In the genomic region with DNA sequence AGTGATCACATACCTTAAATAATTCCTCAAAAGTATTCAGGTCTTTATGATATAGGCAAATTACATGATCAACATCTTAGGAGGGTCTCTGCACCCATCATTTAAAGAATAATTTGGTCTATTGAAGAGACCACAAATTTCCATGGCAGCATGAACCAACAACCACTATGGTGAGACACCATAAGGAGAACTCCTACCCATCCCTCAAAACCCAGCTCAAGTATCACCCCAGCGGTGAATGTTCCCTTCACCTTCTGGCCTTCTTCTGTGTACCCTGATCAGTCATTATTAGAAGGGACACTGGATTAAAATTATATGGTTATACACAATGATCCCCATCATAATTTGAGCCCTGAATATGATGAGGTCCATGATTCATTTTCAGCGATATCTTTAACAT, we compare ENCODE assay signal across 26 cellular contexts.
"Had no signal": no experiment of that assay in that cellular context is flagged by ENCODE, and none has a peak within 500 bp of the region (broad histone marks: within the 10 kb centered on the region; RNA-seq: fewer than 3 reads in every experiment).

No MANE protein-coding gene starts in this region.

- H3K27ac ChIP-seq: stomach, suprapubic skin, testis, thoracic aorta, thyroid gland, tibial artery, tibial nerve, transverse colon, upper lobe of left lung, upper lobe of right lung, uterus, vagina had no signal

- ATAC-seq: stimulated activated effector memory CD8-positive, alpha-beta T cell treated with anti-CD3 and anti-CD28 coated beads, Interleukin-12 subunit alpha, Interleukin-12 subunit beta, amount 100 ng/mL, for 72 hours; stimulated activated memory B cell treated with anti-CD40 and anti-IgM and Interleukin-4, amounts not matched to agents 10 μg/mL and 1 μg/mL and 100 μg/mL, for 72 hours; stimulated activated naive B cell treated with anti-CD40 and anti-IgM and Interleukin-4, amounts not matched to agents 10 μg/mL and 1 μg/mL and 100 μg/mL, for 72 hours; stimulated activated naive CD8-positive, alpha-beta T cell treated with anti-CD3 and anti-CD28 coated beads, Interleukin-15, amount 100 ng/mL, for 72 hours; stimulated activated naive CD8-positive, alpha-beta T cell treated with anti-CD3 and anti-CD28 coated beads, Interleukin-15, Interleukin-2, amounts not matched to agents 100 U/mL and 50 U/mL, for 24 hours; upper lobe of right lung had no signal

- DNase-seq: stimulated activated CD4-positive, alpha-beta T cell treated with anti-CD3 and anti-CD28 coated beads, Interleukin-2, amount 100 ng/mL, for 48 hours; stimulated activated CD4-positive, alpha-beta T cell treated with anti-CD3 and anti-CD28 coated beads, Interleukin-4, amount 100 ng/mL, for 1 hour; stimulated activated CD4-positive, alpha-beta T cell treated with anti-CD3 and anti-CD28 coated beads, Interleukin-4, amount 100 ng/mL, for 24 hours; stimulated activated CD4-positive, alpha-beta T cell treated with anti-CD3 and anti-CD28 coated beads, Interleukin-4, amount 100 ng/mL, for 4 hours; stimulated activated CD8-positive, alpha-beta memory T cell treated with anti-CD3 and anti-CD28 coated beads, Interleukin-4, amount 100 ng/mL, for 48 hours; stimulated activated naive B cell treated with anti-CD40 and anti-IgM and Interleukin-4, amounts not matched to agents 10 μg/mL and 1 μg/mL and 100 μg/mL, for 72 hours; stimulated activated naive CD4-positive, alpha-beta T cell; stimulated activated naive CD4-positive, alpha-beta T cell treated with Interleukin-2 at 50 U/mL for 16 hours; stimulated activated naive CD8-positive, alpha-beta T cell treated with anti-CD3 and anti-CD28 coated beads, Interleukin-15, amount 100 ng/mL, for 72 hours; stimulated activated naive CD8-positive, alpha-beta T cell treated with anti-CD3 and anti-CD28 coated beads, Interleukin-15, Interleukin-2, amounts not matched to agents 100 U/mL and 50 U/mL, for 24 hours; stomach; substantia nigra; testis; thyroid gland; tibial artery; transverse colon; trophoblast cell; upper lobe of left lung; upper lobe of right lung; uterus had no signal

- H3K27me3 ChIP-seq: stomach, testis, transverse colon, upper lobe of left lung, upper lobe of right lung, uterus, vagina had no signal

- H3K9me3 ChIP-seq: stomach, suprapubic skin, testis, thoracic aorta, thyroid gland, tibial artery, tibial nerve, transverse colon, upper lobe of left lung, upper lobe of right lung, uterus, vagina had no signal

- H3K4me1 ChIP-seq: suprapubic skin, testis, tibial artery, tibial nerve, transverse colon, upper lobe of left lung, upper lobe of right lung, uterus, vagina had no signal

- H3K4me3 ChIP-seq: stomach, suprapubic skin, testis, thoracic aorta, thyroid gland, tibial artery, tibial nerve, transverse colon, upper lobe of left lung, upper lobe of right lung, uterus, vagina had no signal

- H3K36me3 ChIP-seq: stomach, suprapubic skin, thoracic aorta, thyroid gland, tibial artery, tibial nerve, transverse colon, upper lobe of left lung, upper lobe of right lung, uterus, vagina had no signal
